ENCODE assay signal across 1 cellular context in genomic region chr5:135141303-135142268, GRCh38.
TF ChIP-seq lines count a peak whose summit lies in the region.

No MANE protein-coding gene starts in this region.

TF ChIP-seq in HepG2, 621 proteins besides CTCF, POLR2A, EP300 and RAD21 (continued from another document and continues in another):
- TF ChIP-seq, protein P1, sequence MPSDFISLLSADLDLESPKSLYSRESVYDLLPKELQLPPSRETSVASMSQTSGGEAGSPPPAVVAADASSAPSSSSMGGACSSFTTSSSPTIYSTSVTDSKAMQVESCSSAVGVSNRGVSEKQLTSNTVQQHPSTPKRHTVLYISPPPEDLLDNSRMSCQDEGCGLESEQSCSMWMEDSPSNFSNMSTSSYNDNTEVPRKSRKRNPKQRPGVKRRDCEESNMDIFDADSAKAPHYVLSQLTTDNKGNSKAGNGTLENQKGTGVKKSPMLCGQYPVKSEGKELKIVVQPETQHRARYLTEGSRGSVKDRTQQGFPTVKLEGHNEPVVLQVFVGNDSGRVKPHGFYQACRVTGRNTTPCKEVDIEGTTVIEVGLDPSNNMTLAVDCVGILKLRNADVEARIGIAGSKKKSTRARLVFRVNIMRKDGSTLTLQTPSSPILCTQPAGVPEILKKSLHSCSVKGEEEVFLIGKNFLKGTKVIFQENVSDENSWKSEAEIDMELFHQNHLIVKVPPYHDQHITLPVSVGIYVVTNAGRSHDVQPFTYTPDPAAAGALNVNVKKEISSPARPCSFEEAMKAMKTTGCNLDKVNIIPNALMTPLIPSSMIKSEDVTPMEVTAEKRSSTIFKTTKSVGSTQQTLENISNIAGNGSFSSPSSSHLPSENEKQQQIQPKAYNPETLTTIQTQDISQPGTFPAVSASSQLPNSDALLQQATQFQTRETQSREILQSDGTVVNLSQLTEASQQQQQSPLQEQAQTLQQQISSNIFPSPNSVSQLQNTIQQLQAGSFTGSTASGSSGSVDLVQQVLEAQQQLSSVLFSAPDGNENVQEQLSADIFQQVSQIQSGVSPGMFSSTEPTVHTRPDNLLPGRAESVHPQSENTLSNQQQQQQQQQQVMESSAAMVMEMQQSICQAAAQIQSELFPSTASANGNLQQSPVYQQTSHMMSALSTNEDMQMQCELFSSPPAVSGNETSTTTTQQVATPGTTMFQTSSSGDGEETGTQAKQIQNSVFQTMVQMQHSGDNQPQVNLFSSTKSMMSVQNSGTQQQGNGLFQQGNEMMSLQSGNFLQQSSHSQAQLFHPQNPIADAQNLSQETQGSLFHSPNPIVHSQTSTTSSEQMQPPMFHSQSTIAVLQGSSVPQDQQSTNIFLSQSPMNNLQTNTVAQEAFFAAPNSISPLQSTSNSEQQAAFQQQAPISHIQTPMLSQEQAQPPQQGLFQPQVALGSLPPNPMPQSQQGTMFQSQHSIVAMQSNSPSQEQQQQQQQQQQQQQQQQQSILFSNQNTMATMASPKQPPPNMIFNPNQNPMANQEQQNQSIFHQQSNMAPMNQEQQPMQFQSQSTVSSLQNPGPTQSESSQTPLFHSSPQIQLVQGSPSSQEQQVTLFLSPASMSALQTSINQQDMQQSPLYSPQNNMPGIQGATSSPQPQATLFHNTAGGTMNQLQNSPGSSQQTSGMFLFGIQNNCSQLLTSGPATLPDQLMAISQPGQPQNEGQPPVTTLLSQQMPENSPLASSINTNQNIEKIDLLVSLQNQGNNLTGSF (CRISPR knock-in tag; IDR thresholded peaks at IDR 0.05) = no peak
- TF ChIP-seq ZNF879 (CRISPR knock-in tag; IDR thresholded peaks at IDR 0.05) (no peak), SP1 (IDR thresholded peaks at IDR 0.05) (no peak), SP1 (CRISPR knock-in tag; IDR thresholded peaks at IDR 0.05) (no peak), ZBTB42 (CRISPR knock-in tag; IDR thresholded peaks at IDR 0.05) (no peak), GATAD2A (CRISPR knock-in tag; IDR thresholded peaks at IDR 0.05) (no peak), ZNF33A (CRISPR knock-in tag; IDR thresholded peaks at IDR 0.05; ENCODE audit: borderline replicate concordance) (no peak), NRL (CRISPR knock-in tag; IDR thresholded peaks at IDR 0.05; ENCODE audit: borderline replicate concordance) (no peak), TIGD3 (CRISPR knock-in tag; IDR thresholded peaks at IDR 0.05; ENCODE audit: borderline replicate concordance) (no peak), ZNF652 (CRISPR knock-in tag; IDR thresholded peaks at IDR 0.05; ENCODE audit: borderline replicate concordance, low read depth) (no peak), ZNF75D (CRISPR knock-in tag; IDR thresholded peaks at IDR 0.05; ENCODE audit: borderline replicate concordance) (no peak), KAT2B (IDR thresholded peaks at IDR 0.05; ENCODE audit: borderline replicate concordance, low read depth, low read length) (no peak), GABPA (IDR thresholded peaks at IDR 0.05; ENCODE audit: low read depth, low read length) (no peak), GABPA (CRISPR knock-in tag; IDR thresholded peaks at IDR 0.05; ENCODE audit: low read depth) (no peak), MAFK (conservative IDR thresholded peaks at IDR 0.05 in 1 of 2, IDR thresholded peaks at IDR 0.05 in 1 of 2; ENCODE audit: low read length in 2 of 2) (no peak), MTA3 (CRISPR knock-in tag; IDR thresholded peaks at IDR 0.05) (no peak), HIVEP1 (CRISPR knock-in tag; IDR thresholded peaks at IDR 0.05) (no peak), ZBTB37 (CRISPR knock-in tag; IDR thresholded peaks at IDR 0.05) (no peak), CHCHD3 (CRISPR knock-in tag; IDR thresholded peaks at IDR 0.05) (no peak), ZNF713 (CRISPR knock-in tag; IDR thresholded peaks at IDR 0.05) (no peak), DMTF1 (CRISPR knock-in tag; IDR thresholded peaks at IDR 0.05) (no peak), ZNF83 (CRISPR knock-in tag; IDR thresholded peaks at IDR 0.05; ENCODE audit: borderline replicate concordance) (no peak), ZFY (CRISPR knock-in tag; IDR thresholded peaks at IDR 0.05) (0 out of 2 replicates have a peak, but pooled peaks have one; percentile 3), NKX3-1 (CRISPR knock-in tag; IDR thresholded peaks at IDR 0.05) (no peak), HOXA3 (CRISPR knock-in tag; IDR thresholded peaks at IDR 0.05) (peak; percentile 30), PHF20 (CRISPR knock-in tag; IDR thresholded peaks at IDR 0.05) (no peak), CAMTA2 (CRISPR knock-in tag; IDR thresholded peaks at IDR 0.05; ENCODE audit: borderline replicate concordance) (no peak), ELF4 (CRISPR knock-in tag; IDR thresholded peaks at IDR 0.05; ENCODE audit: borderline replicate concordance) (no peak), NFRKB (IDR thresholded peaks at IDR 0.05) (no peak), MTF1 (CRISPR knock-in tag; IDR thresholded peaks at IDR 0.05) (no peak), CEBPZ (IDR thresholded peaks at IDR 0.05; ENCODE audit: low read length) (no peak), ZNF589 (CRISPR knock-in tag; conservative IDR thresholded peaks at IDR 0.05) (no peak)
- TF ChIP-seq, protein P2, sequence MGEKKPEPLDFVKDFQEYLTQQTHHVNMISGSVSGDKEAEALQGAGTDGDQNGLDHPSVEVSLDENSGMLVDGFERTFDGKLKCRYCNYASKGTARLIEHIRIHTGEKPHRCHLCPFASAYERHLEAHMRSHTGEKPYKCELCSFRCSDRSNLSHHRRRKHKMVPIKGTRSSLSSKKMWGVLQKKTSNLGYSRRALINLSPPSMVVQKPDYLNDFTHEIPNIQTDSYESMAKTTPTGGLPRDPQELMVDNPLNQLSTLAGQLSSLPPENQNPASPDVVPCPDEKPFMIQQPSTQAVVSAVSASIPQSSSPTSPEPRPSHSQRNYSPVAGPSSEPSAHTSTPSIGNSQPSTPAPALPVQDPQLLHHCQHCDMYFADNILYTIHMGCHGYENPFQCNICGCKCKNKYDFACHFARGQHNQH (CRISPR knock-in tag; IDR thresholded peaks at IDR 0.05) = no peak
- TF ChIP-seq, protein P3, sequence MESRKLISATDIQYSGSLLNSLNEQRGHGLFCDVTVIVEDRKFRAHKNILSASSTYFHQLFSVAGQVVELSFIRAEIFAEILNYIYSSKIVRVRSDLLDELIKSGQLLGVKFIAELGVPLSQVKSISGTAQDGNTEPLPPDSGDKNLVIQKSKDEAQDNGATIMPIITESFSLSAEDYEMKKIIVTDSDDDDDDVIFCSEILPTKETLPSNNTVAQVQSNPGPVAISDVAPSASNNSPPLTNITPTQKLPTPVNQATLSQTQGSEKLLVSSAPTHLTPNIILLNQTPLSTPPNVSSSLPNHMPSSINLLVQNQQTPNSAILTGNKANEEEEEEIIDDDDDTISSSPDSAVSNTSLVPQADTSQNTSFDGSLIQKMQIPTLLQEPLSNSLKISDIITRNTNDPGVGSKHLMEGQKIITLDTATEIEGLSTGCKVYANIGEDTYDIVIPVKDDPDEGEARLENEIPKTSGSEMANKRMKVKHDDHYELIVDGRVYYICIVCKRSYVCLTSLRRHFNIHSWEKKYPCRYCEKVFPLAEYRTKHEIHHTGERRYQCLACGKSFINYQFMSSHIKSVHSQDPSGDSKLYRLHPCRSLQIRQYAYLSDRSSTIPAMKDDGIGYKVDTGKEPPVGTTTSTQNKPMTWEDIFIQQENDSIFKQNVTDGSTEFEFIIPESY (CRISPR knock-in tag; IDR thresholded peaks at IDR 0.05) = no peak
- TF ChIP-seq, protein P4, sequence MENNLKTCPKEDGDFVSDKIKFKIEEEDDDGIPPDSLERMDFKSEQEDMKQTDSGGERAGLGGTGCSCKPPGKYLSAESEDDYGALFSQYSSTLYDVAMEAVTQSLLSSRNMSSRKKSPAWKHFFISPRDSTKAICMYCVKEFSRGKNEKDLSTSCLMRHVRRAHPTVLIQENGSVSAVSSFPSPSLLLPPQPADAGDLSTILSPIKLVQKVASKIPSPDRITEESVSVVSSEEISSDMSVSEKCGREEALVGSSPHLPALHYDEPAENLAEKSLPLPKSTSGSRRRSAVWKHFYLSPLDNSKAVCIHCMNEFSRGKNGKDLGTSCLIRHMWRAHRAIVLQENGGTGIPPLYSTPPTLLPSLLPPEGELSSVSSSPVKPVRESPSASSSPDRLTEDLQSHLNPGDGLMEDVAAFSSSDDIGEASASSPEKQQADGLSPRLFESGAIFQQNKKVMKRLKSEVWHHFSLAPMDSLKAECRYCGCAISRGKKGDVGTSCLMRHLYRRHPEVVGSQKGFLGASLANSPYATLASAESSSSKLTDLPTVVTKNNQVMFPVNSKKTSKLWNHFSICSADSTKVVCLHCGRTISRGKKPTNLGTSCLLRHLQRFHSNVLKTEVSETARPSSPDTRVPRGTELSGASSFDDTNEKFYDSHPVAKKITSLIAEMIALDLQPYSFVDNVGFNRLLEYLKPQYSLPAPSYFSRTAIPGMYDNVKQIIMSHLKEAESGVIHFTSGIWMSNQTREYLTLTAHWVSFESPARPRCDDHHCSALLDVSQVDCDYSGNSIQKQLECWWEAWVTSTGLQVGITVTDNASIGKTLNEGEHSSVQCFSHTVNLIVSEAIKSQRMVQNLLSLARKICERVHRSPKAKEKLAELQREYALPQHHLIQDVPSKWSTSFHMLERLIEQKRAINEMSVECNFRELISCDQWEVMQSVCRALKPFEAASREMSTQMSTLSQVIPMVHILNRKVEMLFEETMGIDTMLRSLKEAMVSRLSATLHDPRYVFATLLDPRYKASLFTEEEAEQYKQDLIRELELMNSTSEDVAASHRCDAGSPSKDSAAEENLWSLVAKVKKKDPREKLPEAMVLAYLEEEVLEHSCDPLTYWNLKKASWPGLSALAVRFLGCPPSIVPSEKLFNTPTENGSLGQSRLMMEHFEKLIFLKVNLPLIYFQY (CRISPR knock-in tag; IDR thresholded peaks at IDR 0.05; ENCODE audit: borderline replicate concordance) = no peak
- TF ChIP-seq, protein P5, sequence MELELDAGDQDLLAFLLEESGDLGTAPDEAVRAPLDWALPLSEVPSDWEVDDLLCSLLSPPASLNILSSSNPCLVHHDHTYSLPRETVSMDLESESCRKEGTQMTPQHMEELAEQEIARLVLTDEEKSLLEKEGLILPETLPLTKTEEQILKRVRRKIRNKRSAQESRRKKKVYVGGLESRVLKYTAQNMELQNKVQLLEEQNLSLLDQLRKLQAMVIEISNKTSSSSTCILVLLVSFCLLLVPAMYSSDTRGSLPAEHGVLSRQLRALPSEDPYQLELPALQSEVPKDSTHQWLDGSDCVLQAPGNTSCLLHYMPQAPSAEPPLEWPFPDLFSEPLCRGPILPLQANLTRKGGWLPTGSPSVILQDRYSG (CRISPR knock-in tag; IDR thresholded peaks at IDR 0.05) = no peak
- TF ChIP-seq, protein P6, sequence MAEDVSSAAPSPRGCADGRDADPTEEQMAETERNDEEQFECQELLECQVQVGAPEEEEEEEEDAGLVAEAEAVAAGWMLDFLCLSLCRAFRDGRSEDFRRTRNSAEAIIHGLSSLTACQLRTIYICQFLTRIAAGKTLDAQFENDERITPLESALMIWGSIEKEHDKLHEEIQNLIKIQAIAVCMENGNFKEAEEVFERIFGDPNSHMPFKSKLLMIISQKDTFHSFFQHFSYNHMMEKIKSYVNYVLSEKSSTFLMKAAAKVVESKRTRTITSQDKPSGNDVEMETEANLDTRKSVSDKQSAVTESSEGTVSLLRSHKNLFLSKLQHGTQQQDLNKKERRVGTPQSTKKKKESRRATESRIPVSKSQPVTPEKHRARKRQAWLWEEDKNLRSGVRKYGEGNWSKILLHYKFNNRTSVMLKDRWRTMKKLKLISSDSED (CRISPR knock-in tag; IDR thresholded peaks at IDR 0.05) = no peak
